ENCODE assay signal across 32 cellular contexts in genomic region chr13:102710261-102710679, GRCh38. TPM values are rescaled to one million over a fixed set of nuclear protein-coding genes. Genes with fewer than 3 reads are reported as not detected.
A peak's percentile ranks its signal among the peaks of the same experiment; 100 is the strongest.
DNase-seq lines count a peak whose midpoint lies in the region; ATAC-seq, FAIRE-seq and TF ChIP-seq lines count a peak whose summit lies in the region.
"Had no signal": no experiment of that assay in that cellular context is flagged by ENCODE, and none has a peak within 500 bp of the region (broad histone marks: within the 10 kb centered on the region; RNA-seq: fewer than 3 reads in every experiment).

No MANE protein-coding gene starts in this region.

- FAIRE-seq in bronchial epithelial cell (lab: Jason Lieb, UNC) = no peak
- FAIRE-seq: GM19239, kidney, TTC549 had no signal

- H3K27me3 ChIP-seq in left ventricle myocardium inferior (ENCODE audit: low read depth) = no peaks in the 10 kb centered on the region
- no peaks in the 10 kb centered on the region for H3K27me3 ChIP-seq in bronchial epithelial cell (ENCODE audit: control insufficient read depth, insufficient read depth, low read length)
- no peaks in the 10 kb centered on the region for H3K27me3 ChIP-seq in lower lobe of right lung (ENCODE audit: low read depth)
- H3K27me3 ChIP-seq in vagina = no peaks in the 10 kb centered on the region
- H3K27me3 ChIP-seq: BLaER1 treated with 17β-estradiol and CSF1 and Interleukin-3, amounts not matched to agents 10 nM and 100 nM; sigmoid colon had no signal

- ATAC-seq in Right ventricle myocardium superior (ENCODE audit: poor library complexity) (peak; percentile 67), lower lobe of right lung (peak; percentile 45 to 55)
- ATAC-seq: activated T-cell treated with anti-CD3 and anti-CD28 coated beads, Interleukin-2, amount 50 U/mL, for 72 hours; naive thymus-derived CD4-positive, alpha-beta T cell; stimulated activated naive B cell treated with anti-CD40 and anti-IgM and Interleukin-4, amounts not matched to agents 10 μg/mL and 1 μg/mL and 100 μg/mL, for 72 hours had no signal

- no peak for TF ChIP-seq POLR2A in vagina (IDR thresholded peaks at IDR 0.05)

- intact Hi-C loops in Right ventricle myocardium superior (cut with DNase I) (no loop called here), left ventricle myocardium inferior (cut with micrococcal nuclease) (no loop called here), lower lobe of right lung (cut with DNase I) (no loop called here), vagina (cut with DNase I) (no loop called here)

- H3K4me3 ChIP-seq in left ventricle myocardium inferior (no peak overlapping the region), bronchial epithelial cell (ENCODE audit: low read depth, low read length) (no peak overlapping the region), lower lobe of right lung (no peak overlapping the region), vagina (no peak overlapping the region)
- H3K4me3 ChIP-seq: BLaER1 treated with 17β-estradiol and CSF1 and Interleukin-3, amounts not matched to agents 10 nM and 100 nM; sigmoid colon; thoracic aorta had no signal

- TF ChIP-seq CTCF in left ventricle myocardium inferior (IDR thresholded peaks at IDR 0.05; ENCODE audit: borderline replicate concordance) = no peak
- TF ChIP-seq CTCF in bronchial epithelial cell (IDR thresholded peaks at IDR 0.05; ENCODE audit: insufficient read depth, low read length, severe bottlenecking) = no peak
- no peak for TF ChIP-seq CTCF in lower lobe of right lung (IDR thresholded peaks at IDR 0.05)
- TF ChIP-seq CTCF in vagina (IDR thresholded peaks at IDR 0.05) = no peak

- DNase-seq in Right ventricle myocardium superior (no peak), left ventricle myocardium inferior (no peak), bronchial epithelial cell (ENCODE audit: low read depth) (peak; percentile 73), lower lobe of right lung (no peak), vagina (ENCODE audit: extremely low spot score in 2 of 2) (no peak), amygdala (lab: John Stamatoyannopoulos, UW) (no peak), NOMO-1 treated with dmso at 0.1 percent for 144 hours (lab: John Stamatoyannopoulos, UW; ENCODE audit: unreplicated experiment) (no peak)
- no peak for DNase-seq in activated CD8-positive, alpha-beta memory T cell treated with anti-CD3 and anti-CD28 coated beads, Interleukin-2, amount 50 U/mL, for 4 hours
- DNase-seq: 8988T; activated naive CD4-positive, alpha-beta T cell treated with anti-CD3 and anti-CD28 coated beads, Interleukin-2, amount 50 U/mL, for 16 hours; activated T-cell treated with anti-CD3 and anti-CD28 coated beads, Interleukin-2, amount 50 U/mL, for 72 hours; aorta; Caco-2; DND-41; kidney; naive thymus-derived CD4-positive, alpha-beta T cell; NCI-H1092; NCI-H1930; NCI-H226; OCI-M1; SIG-M5; sigmoid colon; stimulated activated naive B cell treated with anti-CD40 and anti-IgM and Interleukin-4, amounts not matched to agents 10 μg/mL and 1 μg/mL and 100 μg/mL, for 72 hours; T-helper 1 cell had no signal

- no peak overlapping the region for H3K27ac ChIP-seq in left ventricle myocardium inferior (replicated peaks)
- no peak overlapping the region for H3K27ac ChIP-seq in lower lobe of right lung
- peak overlapping the region; percentile 46 for H3K27ac ChIP-seq in vagina
- H3K27ac ChIP-seq: BLaER1 treated with 17β-estradiol and CSF1 and Interleukin-3, amounts not matched to agents 10 nM and 100 nM; thoracic aorta had no signal

- peaks cover 8% of the 10 kb centered on the region for H3K4me1 ChIP-seq in left ventricle myocardium inferior
- H3K4me1 ChIP-seq in lower lobe of right lung = no peaks in the 10 kb centered on the region
- peaks cover 22% of the 10 kb centered on the region for H3K4me1 ChIP-seq in vagina

- peaks cover 14% of the 10 kb centered on the region for H3K9me3 ChIP-seq in left ventricle myocardium inferior (replicated peaks)
- no peaks in the 10 kb centered on the region for H3K9me3 ChIP-seq in lower lobe of right lung
- no peaks in the 10 kb centered on the region for H3K9me3 ChIP-seq in vagina
- H3K9me3 ChIP-seq: Caco-2 had no signal

- H3K36me3 ChIP-seq in left ventricle myocardium inferior (no peaks in the 10 kb centered on the region), bronchial epithelial cell (ENCODE audit: control insufficient read depth, insufficient read depth, low read length) (no peaks in the 10 kb centered on the region), lower lobe of right lung (no peaks in the 10 kb centered on the region), vagina (no peaks in the 10 kb centered on the region)
- H3K36me3 ChIP-seq: BLaER1 treated with 17β-estradiol and CSF1 and Interleukin-3, amounts not matched to agents 10 nM and 100 nM; sigmoid colon; thoracic aorta had no signal

RNA-seq across cellular contexts. Expression of gene METTL21C, which starts 15.4 kb away (rescaled TPM):
- not detected for total RNA-seq in Right ventricle myocardium superior
- not detected for total RNA-seq in left ventricle myocardium inferior
- total RNA-seq in bronchial epithelial cell = not detected in 2 replicates
- not detected for total RNA-seq in lower lobe of right lung
- total RNA-seq in vagina = not detected
- total RNA-seq: activated CD8-positive, alpha-beta memory T cell treated with anti-CD3 and anti-CD28 coated beads for 36 hours; activated T-cell treated with anti-CD3 and anti-CD28 coated beads, Interleukin-2, amount 50 U/mL, for 72 hours; aorta; Caco-2; glomerular endothelial cell; kidney; LHCN-M2; naive thymus-derived CD4-positive, alpha-beta T cell; omental fat pad; thoracic aorta had no signal
